ENCODE assay signal across 11 cellular contexts in genomic region chr4:99090511-99090910, GRCh38. TPM values are rescaled to one million over a fixed set of nuclear protein-coding genes. Genes with fewer than 3 reads are reported as not detected.
A peak's percentile ranks its signal among the peaks of the same experiment; 100 is the strongest.
DNase-seq lines count a peak whose midpoint lies in the region; ATAC-seq, FAIRE-seq and TF ChIP-seq lines count a peak whose summit lies in the region.
"Had no signal": no experiment of that assay in that cellular context is flagged by ENCODE, and none has a peak within 500 bp of the region (broad histone marks: within the 10 kb centered on the region; RNA-seq: fewer than 3 reads in every experiment).

No MANE protein-coding gene starts in this region.

- no peaks in the 10 kb centered on the region for H3K9me3 Mint-ChIP-seq in activated naive CD8-positive, alpha-beta T cell (ENCODE audit: low read depth)
- H3K9me3 Mint-ChIP-seq in activated naive CD8-positive, alpha-beta T cell treated with anti-CD3 and anti-CD28 coated beads for 36 hours: peaks cover 9% of the 10 kb centered on the region
- peaks cover 0 to 2% (median 0%) of the 10 kb centered on the region in 7 donors for H3K9me3 Mint-ChIP-seq in naive B cell
- H3K9me3 Mint-ChIP-seq: activated T-cell treated with anti-CD3 and anti-CD28 coated beads, Interleukin-2, amount 50 U/mL, for 4 hours had no signal

- peak overlapping the region; percentile 50 for H3K4me3 Mint-ChIP-seq in activated naive CD8-positive, alpha-beta T cell
- no peak overlapping the region for H3K4me3 Mint-ChIP-seq in activated naive CD8-positive, alpha-beta T cell treated with anti-CD3 and anti-CD28 coated beads for 36 hours
- peak overlapping the region in 7 of 8 donors; percentile 5 to 97 (median 57) for H3K4me3 Mint-ChIP-seq in naive B cell

- H3K9me3 ChIP-seq in aorta (ENCODE audit: control insufficient read depth, low read length) (no peaks in the 10 kb centered on the region), small intestine (ENCODE audit: control insufficient read depth, low read depth) (no peaks in the 10 kb centered on the region)

- H3K4me3 ChIP-seq in choroid plexus epithelial cell (ENCODE audit: low read depth, low read length) (no peak overlapping the region), aorta (ENCODE audit: low read length in 2 of 2) (peak overlapping the region; percentile 66 to 97), small intestine (ENCODE audit: low read depth in 1 of 2, low read length in 2 of 2) (no peak overlapping the region)

- H3K27me3 Mint-ChIP-seq in activated naive CD8-positive, alpha-beta T cell: no peaks in the 10 kb centered on the region
- H3K27me3 Mint-ChIP-seq in activated naive CD8-positive, alpha-beta T cell treated with anti-CD3 and anti-CD28 coated beads for 36 hours: no peaks in the 10 kb centered on the region
- H3K27me3 Mint-ChIP-seq in naive B cell: no peaks in the 10 kb centered on the region

- H3K27ac ChIP-seq in aorta (ENCODE audit: low read depth in 1 of 2, low read length in 2 of 2) (peak overlapping the region in 1 of 2 donors; percentile 57), small intestine (ENCODE audit: low read depth in 1 of 2, low read length in 1 of 2) (no peak overlapping the region)

- H3K27ac Mint-ChIP-seq in activated naive CD8-positive, alpha-beta T cell: no peak overlapping the region
- no peak overlapping the region for H3K27ac Mint-ChIP-seq in activated naive CD8-positive, alpha-beta T cell treated with anti-CD3 and anti-CD28 coated beads for 36 hours
- peak overlapping the region in 2 of 6 donors; percentile 77 to 90 for H3K27ac Mint-ChIP-seq in naive B cell

- FAIRE-seq in small intestine (lab: Jason Lieb, UNC): no peak

- intact Hi-C loops in aorta (cut with DNase I): no loop called here

- peaks cover 4% of the 10 kb centered on the region for H3K36me3 Mint-ChIP-seq in activated naive CD8-positive, alpha-beta T cell
- peaks cover 23% of the 10 kb centered on the region for H3K36me3 Mint-ChIP-seq in activated naive CD8-positive, alpha-beta T cell treated with anti-CD3 and anti-CD28 coated beads for 36 hours
- peaks cover 0 to 6% of the 10 kb centered on the region in 2 donors for H3K36me3 Mint-ChIP-seq in naive B cell

- no peak for ATAC-seq in naive B cell (ENCODE audit: low read depth in 2 of 2)
- no peak for ATAC-seq in aorta (ENCODE audit: low FRiP score)
- ATAC-seq: activated T-cell treated with anti-CD3 and anti-CD28 coated beads, Interleukin-2, amount 50 U/mL, for 4 hours had no signal

- H3K27me3 ChIP-seq in aorta (ENCODE audit: control insufficient read depth in 1 of 2, insufficient read depth in 2 of 2, low read length in 1 of 2) (no peaks in the 10 kb centered on the region), small intestine (ENCODE audit: control insufficient read depth in 2 of 2, insufficient read depth in 2 of 2, low read length in 2 of 2) (no peaks in the 10 kb centered on the region)

- no peak for DNase-seq in activated naive CD8-positive, alpha-beta T cell treated with anti-CD3 and anti-CD28 coated beads for 36 hours
- DNase-seq in choroid plexus epithelial cell (ENCODE audit: low read depth) (peak; percentile 31), naive B cell (no peak), aorta (no peak), small intestine (no peak), NCI-H1417 treated with DMSO at 0.1 percent for 48 hours (lab: John Stamatoyannopoulos, UW) (no peak)
- no peak for DNase-seq in stimulated activated CD4-positive, alpha-beta T cell treated with anti-CD3 and anti-CD28 coated beads, Interleukin-15, amount 100 ng/mL, for 24 hours
- DNase-seq: activated T-cell treated with anti-CD3 and anti-CD28 coated beads, Interleukin-2, amount 50 U/mL, for 4 hours; NCI-H524 had no signal

- H3K36me3 ChIP-seq in aorta (ENCODE audit: control insufficient read depth in 1 of 2, insufficient read depth in 2 of 2, low read length in 1 of 2): no peaks in the 10 kb centered on the region
- H3K36me3 ChIP-seq in small intestine (ENCODE audit: control insufficient read depth in 2 of 2, insufficient read depth in 2 of 2, low read length in 2 of 2): no peaks in the 10 kb centered on the region

- no peak for TF ChIP-seq CTCF in choroid plexus epithelial cell (conservative IDR thresholded peaks at IDR 0.05; ENCODE audit: low read depth, low read length)

- 50 to 56% methylated on average over 1 of the region's 1 CpG for WGBS in aorta, 2 donors
- 27 to 34% (median 34%) methylated on average over 1 of the region's 1 CpG for WGBS in small intestine, 3 donors

- peaks cover 38% of the 10 kb centered on the region for H3K4me1 Mint-ChIP-seq in activated naive CD8-positive, alpha-beta T cell (ENCODE audit: low read depth)
- peaks cover 30% of the 10 kb centered on the region for H3K4me1 Mint-ChIP-seq in activated naive CD8-positive, alpha-beta T cell treated with anti-CD3 and anti-CD28 coated beads for 36 hours
- H3K4me1 Mint-ChIP-seq in naive B cell: peaks cover 32 to 43% (median 39%) of the 10 kb centered on the region in 3 donors

- no peaks in the 10 kb centered on the region for H3K4me1 ChIP-seq in aorta (ENCODE audit: control insufficient read depth in 1 of 2, insufficient read depth in 2 of 2, low read length in 2 of 2)
- peaks cover 0 to 2% of the 10 kb centered on the region in 2 donors for H3K4me1 ChIP-seq in small intestine (ENCODE audit: control insufficient read depth in 2 of 2, insufficient read depth in 1 of 2, low read depth in 1 of 2, low read length in 1 of 2)

RNA-seq across cellular contexts. Expression of gene ADH5, which starts 1.9 kb away (rescaled TPM):
- total RNA-seq in activated naive CD8-positive, alpha-beta T cell treated with anti-CD3 and anti-CD28 coated beads for 36 hours: 100 to 1,000 TPM; 115 to 121 TPM
- polyA plus RNA-seq in naive B cell (ENCODE audit: low read depth in 6 of 6) (100 to 1,000 TPM in 3 of 6 donors, 10 to 100 TPM in 3; 89.6 to 122 (median 100) TPM), aorta (100 to 1,000 TPM; 219 to 268 TPM), small intestine (100 to 1,000 TPM; 135 to 225 (median 169) TPM)
- 100 to 1,000 TPM; 230 to 231 TPM for total RNA-seq in aorta

RNA-seq across cellular contexts. Expression of gene ADH4, which starts 53.6 kb away (rescaled TPM):
- not detected for total RNA-seq in activated naive CD8-positive, alpha-beta T cell treated with anti-CD3 and anti-CD28 coated beads for 36 hours
- polyA plus RNA-seq in naive B cell (ENCODE audit: low read depth in 6 of 6) (not detected), aorta (10 to 100 TPM in 1 of 2 donors, 1 to 10 TPM in 1; 1.1 to 15.2 TPM), small intestine (10 to 100 TPM; 29.3 to 91.2 (median 50.8) TPM)
- 1 to 10 TPM in 1 of 2 donors, not detected in 1; 3.3 TPM for total RNA-seq in aorta
- total RNA-seq: temporal lobe had no signal

Comparison
In these comparisons a context has a peak if more than half of its experiments do, and no peak if none do; other contexts are left out.
1. H3K4me3 ChIP-seq: peak in aorta (2 of 2); none in choroid plexus epithelial cell (single experiment) and small intestine (0 of 2).